ENCODE assay signal across 33 cellular contexts in the genomic region with DNA sequence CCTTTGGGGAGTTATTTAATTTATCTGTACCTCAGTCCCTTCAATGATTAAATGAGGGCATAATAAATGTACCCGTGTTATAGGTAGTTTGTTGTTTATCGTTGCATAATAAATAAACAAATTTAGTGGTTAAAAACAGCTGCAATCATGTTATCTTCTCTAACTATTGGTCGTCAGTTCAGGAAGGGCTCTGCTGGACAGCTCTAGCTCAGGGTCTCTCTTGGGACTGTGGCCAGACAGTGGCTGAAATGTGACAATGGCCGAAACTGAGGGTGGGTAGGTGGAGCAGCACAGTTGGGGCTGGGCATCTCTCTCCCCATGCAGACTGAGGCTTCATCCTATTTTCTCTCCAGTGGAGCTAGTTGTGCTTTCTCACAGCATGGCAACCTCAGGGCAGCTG.
"Had no signal": no experiment of that assay in that cellular context is flagged by ENCODE, and none has a peak within 500 bp of the region (broad histone marks: within the 10 kb centered on the region; RNA-seq: fewer than 3 reads in every experiment).

No MANE protein-coding gene starts in this region.

- H3K4me1 Mint-ChIP-seq: activated CD4-positive, alpha-beta T cell treated with anti-CD3 and anti-CD28 coated beads for 36 hours; activated CD4-positive, alpha-beta T cell treated with anti-CD3 and anti-CD28 coated beads, Interleukin-2, amount 10 ng/mL, durations not matched to agents 24 days and 14 days; activated CD8-positive, alpha-beta memory T cell treated with anti-CD3 and anti-CD28 coated beads, Interleukin-2, amount 10 ng/mL, durations not matched to agents 7 days and 5 days; activated naive CD4-positive, alpha-beta T cell treated with anti-CD3 and anti-CD28 coated beads, Interleukin-2, amount 50 U/mL, for 24 hours; activated naive CD8-positive, alpha-beta T cell treated with anti-CD3 and anti-CD28 coated beads for 36 hours; activated naive CD8-positive, alpha-beta T cell treated with anti-CD3 and anti-CD28 coated beads, Interleukin-2, amount 50 U/mL, for 24 hours had no signal

- H3K4me3 ChIP-seq: adrenal gland, breast epithelium, cardiac muscle cell, colonic mucosa, esophagus squamous epithelium, gastroesophageal sphincter, heart right ventricle, hepatocyte had no signal

- H2AFZ ChIP-seq: hepatocyte had no signal

- H3K36me3 Mint-ChIP-seq: activated CD4-positive, alpha-beta memory T cell treated with anti-CD3 and anti-CD28 coated beads for 36 hours; activated CD8-positive, alpha-beta memory T cell treated with anti-CD3 and anti-CD28 coated beads, Interleukin-2, amount 10 ng/mL, durations not matched to agents 7 days and 5 days; activated naive CD4-positive, alpha-beta T cell treated with anti-CD3 and anti-CD28 coated beads, Interleukin-2, amount 50 U/mL, for 24 hours; activated naive CD8-positive, alpha-beta T cell treated with anti-CD3 and anti-CD28 coated beads for 36 hours; brain had no signal

- H3K27me3 ChIP-seq: adrenal gland, breast epithelium, cardiac muscle cell, colonic mucosa, gastroesophageal sphincter, hepatocyte had no signal

- H3K27ac ChIP-seq: adrenal gland, breast epithelium, cardiac muscle cell, colonic mucosa, epithelial cell of prostate, esophagus squamous epithelium, gastroesophageal sphincter, heart right ventricle, hepatocyte had no signal

- H3K4me1 ChIP-seq: adrenal gland, breast epithelium, colonic mucosa, esophagus squamous epithelium, heart right ventricle had no signal

- H3K36me3 ChIP-seq: adrenal gland, breast epithelium, cardiac muscle cell, colonic mucosa, esophagus squamous epithelium, gastroesophageal sphincter, heart right ventricle had no signal

- H3K27me3 Mint-ChIP-seq: activated CD4-positive, alpha-beta memory T cell treated with anti-CD3 and anti-CD28 coated beads for 36 hours; activated CD4-positive, alpha-beta T cell treated with anti-CD3 and anti-CD28 coated beads for 36 hours; activated CD4-positive, alpha-beta T cell treated with anti-CD3 and anti-CD28 coated beads, Interleukin-2, amount 10 ng/mL, durations not matched to agents 24 days and 14 days; activated CD8-positive, alpha-beta memory T cell treated with anti-CD3 and anti-CD28 coated beads, Interleukin-2, amount 10 ng/mL, durations not matched to agents 7 days and 5 days; activated naive CD4-positive, alpha-beta T cell treated with anti-CD3 and anti-CD28 coated beads, Interleukin-2, amount 50 U/mL, for 24 hours; activated naive CD8-positive, alpha-beta T cell treated with anti-CD3 and anti-CD28 coated beads, Interleukin-2, amount 50 U/mL, for 24 hours had no signal

- ATAC-seq: activated CD4-positive, alpha-beta T cell treated with anti-CD3 and anti-CD28 coated beads for 36 hours; activated CD8-positive, alpha-beta memory T cell treated with anti-CD3 and anti-CD28 coated beads, Interleukin-2, amount 10 ng/mL, durations not matched to agents 7 days and 5 days; activated CD8-positive, alpha-beta T cell treated with anti-CD3 and anti-CD28 coated beads, Interleukin-2, amount 10 ng/mL, durations not matched to agents 7 days and 5 days; activated naive CD8-positive, alpha-beta T cell treated with anti-CD3 and anti-CD28 coated beads, Interleukin-2, amount 50 U/mL, for 24 hours; gastroesophageal sphincter; heart right ventricle had no signal

- H3K27ac Mint-ChIP-seq: activated CD4-positive, alpha-beta memory T cell treated with anti-CD3 and anti-CD28 coated beads for 36 hours; activated CD4-positive, alpha-beta T cell treated with anti-CD3 and anti-CD28 coated beads for 36 hours; activated CD4-positive, alpha-beta T cell treated with anti-CD3 and anti-CD28 coated beads, Interleukin-2, amount 10 ng/mL, durations not matched to agents 24 days and 14 days; activated CD8-positive, alpha-beta memory T cell treated with anti-CD3 and anti-CD28 coated beads, Interleukin-2, amount 10 ng/mL, durations not matched to agents 7 days and 5 days; activated CD8-positive, alpha-beta T cell treated with anti-CD3 and anti-CD28 coated beads, Interleukin-2, amount 10 ng/mL, durations not matched to agents 7 days and 5 days; activated naive CD4-positive, alpha-beta T cell treated with anti-CD3 and anti-CD28 coated beads for 36 hours; activated naive CD4-positive, alpha-beta T cell treated with anti-CD3 and anti-CD28 coated beads, Interleukin-2, amount 50 U/mL, for 24 hours; activated naive CD8-positive, alpha-beta T cell treated with anti-CD3 and anti-CD28 coated beads for 36 hours; activated naive CD8-positive, alpha-beta T cell treated with anti-CD3 and anti-CD28 coated beads, Interleukin-2, amount 50 U/mL, for 24 hours; activated T-helper 1 cell treated with anti-CD3 and anti-CD28 coated beads, Interleukin-12 subunit alpha, Interleukin-12 subunit beta, Interleukin-2, Interleukin-4 antibody, amounts not matched to agents 30 ng/mL and 10 ng/mL and 1 ng/mL, durations not matched to agents 14 hours and 24 hours and 36 hours; activated T-helper 2 cell treated with anti-CD3 and anti-CD28 coated beads, Interferon-gamma antibody, Interleukin-2, Interleukin-4, amounts not matched to agents 10 μg/mL and 5 μg/mL and 100 μg/mL, durations not matched to agents 14 hours and 24 hours and 36 hours; brain had no signal

- DNase-seq: activated CD4-positive, alpha-beta memory T cell treated with anti-CD3 and anti-CD28 coated beads for 36 hours; activated CD4-positive, alpha-beta T cell treated with anti-CD3 and anti-CD28 coated beads for 36 hours; activated CD4-positive, alpha-beta T cell treated with anti-CD3 and anti-CD28 coated beads, Interleukin-2, amount 10 ng/mL, durations not matched to agents 24 days and 14 days; activated CD4-positive, CD25-positive, alpha-beta regulatory T cell; activated CD4-positive, CD25-positive, alpha-beta regulatory T cell treated with anti-CD3 and anti-CD28 coated beads, Interleukin-2, amount 50 U/mL, for 72 hours; activated CD8-positive, alpha-beta memory T cell treated with anti-CD3 and anti-CD28 coated beads, Interleukin-2, amount 10 ng/mL, durations not matched to agents 7 days and 5 days; activated CD8-positive, alpha-beta memory T cell treated with anti-CD3 and anti-CD28 coated beads, Interleukin-2, amount 50 U/mL, for 4 hours; activated CD8-positive, alpha-beta T cell treated with anti-CD3 and anti-CD28 coated beads, Interleukin-2, amount 10 ng/mL, durations not matched to agents 7 days and 5 days; activated effector memory CD4-positive, alpha-beta T cell treated with anti-CD3 and anti-CD28 coated beads, Interleukin-2, amount 50 U/mL, for 16 hours; activated naive CD4-positive, alpha-beta T cell treated with anti-CD3 and anti-CD28 coated beads for 36 hours; activated naive CD8-positive, alpha-beta T cell treated with anti-CD3 and anti-CD28 coated beads for 36 hours; activated naive CD8-positive, alpha-beta T cell treated with anti-CD3 and anti-CD28 coated beads, Interleukin-2, amount 50 U/mL, for 24 hours; activated T-cell treated with anti-CD3 and anti-CD28 coated beads, Interleukin-2, amount 50 U/mL, for 1 hour; activated T-cell treated with anti-CD3 and anti-CD28 coated beads, Interleukin-2, amount 50 U/mL, for 48 hours; adrenal gland; amygdala; aorta; central memory CD4-positive, alpha-beta T cell; cerebellar nuclear complex; colonic mucosa; effector CD8-positive, alpha-beta T cell; esophagus squamous epithelium; foreskin melanocyte; heart right ventricle had no signal

- H3K9me3 ChIP-seq: adrenal gland, breast epithelium, colonic mucosa had no signal

- H3K4me3 Mint-ChIP-seq: activated CD4-positive, alpha-beta memory T cell treated with anti-CD3 and anti-CD28 coated beads for 36 hours; activated CD4-positive, alpha-beta T cell treated with anti-CD3 and anti-CD28 coated beads for 36 hours; activated CD4-positive, alpha-beta T cell treated with anti-CD3 and anti-CD28 coated beads, Interleukin-2, amount 10 ng/mL, durations not matched to agents 24 days and 14 days; activated CD8-positive, alpha-beta memory T cell treated with anti-CD3 and anti-CD28 coated beads, Interleukin-2, amount 10 ng/mL, durations not matched to agents 7 days and 5 days; activated CD8-positive, alpha-beta T cell treated with anti-CD3 and anti-CD28 coated beads, Interleukin-2, amount 10 ng/mL, durations not matched to agents 7 days and 5 days; activated naive CD4-positive, alpha-beta T cell treated with anti-CD3 and anti-CD28 coated beads for 36 hours; activated naive CD4-positive, alpha-beta T cell treated with anti-CD3 and anti-CD28 coated beads, Interleukin-2, amount 50 U/mL, for 24 hours; activated naive CD8-positive, alpha-beta T cell treated with anti-CD3 and anti-CD28 coated beads for 36 hours; activated naive CD8-positive, alpha-beta T cell treated with anti-CD3 and anti-CD28 coated beads, Interleukin-2, amount 50 U/mL, for 24 hours; activated T-helper 1 cell treated with anti-CD3 and anti-CD28 coated beads, Interleukin-12 subunit alpha, Interleukin-12 subunit beta, Interleukin-2, Interleukin-4 antibody, amounts not matched to agents 30 ng/mL and 10 ng/mL and 1 ng/mL, durations not matched to agents 14 hours and 24 hours and 36 hours; brain had no signal

- H3K9me3 Mint-ChIP-seq: activated naive CD4-positive, alpha-beta T cell treated with anti-CD3 and anti-CD28 coated beads, Interleukin-2, amount 50 U/mL, for 24 hours; activated naive CD8-positive, alpha-beta T cell treated with anti-CD3 and anti-CD28 coated beads, Interleukin-2, amount 50 U/mL, for 24 hours had no signal

- H3K4me2 ChIP-seq: hepatocyte had no signal

- H3K79me2 ChIP-seq: hepatocyte had no signal
